10 cellular contexts compared by ENCODE assay signal in the genomic region with DNA sequence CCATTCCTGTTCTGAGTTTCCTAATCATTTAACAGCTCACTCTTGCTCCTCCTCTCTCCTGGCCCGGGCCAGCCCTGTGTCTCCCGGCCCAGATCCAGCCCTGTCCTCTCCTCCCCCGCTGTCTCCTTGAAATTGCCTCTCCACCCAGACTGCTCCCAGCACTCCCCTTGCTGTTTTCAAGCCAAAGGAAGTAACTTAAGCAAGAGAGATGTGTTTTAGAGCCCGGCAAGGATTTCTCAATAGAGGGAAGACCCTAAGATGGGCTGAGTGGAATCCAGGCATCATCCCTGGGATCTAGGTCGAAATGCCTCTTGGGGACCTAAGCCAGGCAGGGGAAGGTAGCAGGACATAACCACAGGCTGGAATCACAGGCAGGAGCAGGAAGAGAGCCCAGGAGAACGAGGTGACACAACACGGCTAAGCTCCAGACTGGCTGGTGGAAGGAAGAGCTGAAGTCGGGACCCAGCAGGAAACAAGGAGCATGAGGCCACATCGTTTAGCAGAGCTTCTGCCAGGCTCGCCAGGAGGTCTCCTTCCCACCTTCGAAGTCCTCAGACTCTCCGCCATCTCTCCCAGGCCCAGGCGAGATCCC. TPM values are rescaled to one million over a fixed set of nuclear protein-coding genes. Genes with fewer than 3 reads are reported as not detected.
DNase-seq lines count a peak whose midpoint lies in the region; ATAC-seq and TF ChIP-seq lines count a peak whose summit lies in the region.
"Had no signal": no experiment of that assay in that cellular context is flagged by ENCODE, and none has a peak within 500 bp of the region (broad histone marks: within the 10 kb centered on the region; RNA-seq: fewer than 3 reads in every experiment).

No MANE protein-coding gene starts in this region.

- POLR2A ChIA-PET in CD8-positive, alpha-beta memory T cell (lab: Charles Lee): no interaction called here

- no peaks in the 10 kb centered on the region for H3K9me3 Mint-ChIP-seq in CD8-positive, alpha-beta memory T cell
- H3K9me3 Mint-ChIP-seq: central memory CD8-positive, alpha-beta T cell had no signal

- DNase-seq in RWPE2 (ENCODE audit: low spot score): no peak
- DNase-seq in fibroblast of gingiva (ENCODE audit: low read depth): peak; percentile 93
- peak; percentile 69 to 77 for DNase-seq in tibial nerve (ENCODE audit: low spot score in 2 of 2)
- DNase-seq in germinal center (ENCODE audit: low spot score): no peak
- DNase-seq in AML-193 (lab: John Stamatoyannopoulos, UW): no peak
- no peak for DNase-seq in CD8-positive, alpha-beta memory T cell
- DNase-seq in HuH-7.5 (ENCODE audit: low spot score): no peak
- DNase-seq: activated CD4-positive, alpha-beta T cell treated with anti-CD3 and anti-CD28 coated beads for 36 hours had no signal

- H3K4me3 ChIP-seq in RWPE2 (ENCODE audit: severe bottlenecking): no peak overlapping the region
- H3K4me3 ChIP-seq in mucosa of rectum (ENCODE audit: low read length in 2 of 2): peak overlapping the region; percentile 6 to 26
- no peak overlapping the region for H3K4me3 ChIP-seq in tibial nerve
- no peak overlapping the region for H3K4me3 ChIP-seq in CD8-positive, alpha-beta memory T cell (ENCODE audit: low read length)

- H3K4me3 Mint-ChIP-seq in CD8-positive, alpha-beta memory T cell: no peak overlapping the region
- H3K4me3 Mint-ChIP-seq: activated CD4-positive, alpha-beta T cell treated with anti-CD3 and anti-CD28 coated beads for 36 hours; central memory CD8-positive, alpha-beta T cell had no signal

- no peak overlapping the region for H3K27ac Mint-ChIP-seq in CD8-positive, alpha-beta memory T cell
- H3K27ac Mint-ChIP-seq: activated CD4-positive, alpha-beta T cell treated with anti-CD3 and anti-CD28 coated beads for 36 hours had no signal

- WGBS in tibial nerve, 2 donors: 43 to 49% methylated on average over 12 to 13 of the region's 13 CpGs

- TF ChIP-seq CTCF in RWPE2 (IDR thresholded peaks at IDR 0.05; ENCODE audit: poor library complexity, severe bottlenecking) (no peak), tibial nerve (IDR thresholded peaks at IDR 0.05) (no peak)

- H3K36me3 ChIP-seq in RWPE2 (ENCODE audit: low read depth) (peaks cover 10% of the 10 kb centered on the region), mucosa of rectum (ENCODE audit: control insufficient read depth in 2 of 2, insufficient read depth in 2 of 2, low read length in 2 of 2) (peaks cover 25 to 35% of the 10 kb centered on the region in 2 donors), tibial nerve (peaks cover 0 to 54% (median 5%) of the 10 kb centered on the region in 3 donors)
- no peaks in the 10 kb centered on the region for H3K36me3 ChIP-seq in CD8-positive, alpha-beta memory T cell (ENCODE audit: insufficient read depth, low read length)

- H3K9ac ChIP-seq in mucosa of rectum (ENCODE audit: low read depth in 1 of 2, low read length in 2 of 2): peak overlapping the region; percentile 57 to 68

- CTCF ChIA-PET in CD8-positive, alpha-beta memory T cell (lab: Charles Lee): no interaction called here

- H3K9me3 ChIP-seq in RWPE2 (ENCODE audit: severe bottlenecking): no peaks in the 10 kb centered on the region
- H3K9me3 ChIP-seq in mucosa of rectum (ENCODE audit: control insufficient read depth in 2 of 2, low read length in 2 of 2): no peaks in the 10 kb centered on the region
- H3K9me3 ChIP-seq in tibial nerve: no peaks in the 10 kb centered on the region
- no peaks in the 10 kb centered on the region for H3K9me3 ChIP-seq in CD8-positive, alpha-beta memory T cell (ENCODE audit: low read length)

- H3K27me3 Mint-ChIP-seq in CD8-positive, alpha-beta memory T cell: peaks cover 0 to 6% of the 10 kb centered on the region in 2 donors
- H3K27me3 Mint-ChIP-seq: activated CD4-positive, alpha-beta T cell treated with anti-CD3 and anti-CD28 coated beads for 36 hours; central memory CD8-positive, alpha-beta T cell had no signal

- ATAC-seq in RWPE2 (ENCODE audit: low read depth): no peak
- ATAC-seq: activated CD4-positive, alpha-beta T cell treated with anti-CD3 and anti-CD28 coated beads for 36 hours had no signal

- peak overlapping the region; percentile 7 for H3K27ac ChIP-seq in RWPE2 (ENCODE audit: poor library complexity, severe bottlenecking)
- peak overlapping the region; percentile 81 to 93 for H3K27ac ChIP-seq in mucosa of rectum (ENCODE audit: low read depth in 2 of 2, low read length in 2 of 2)
- H3K27ac ChIP-seq in tibial nerve: peak overlapping the region; percentile 69 to 87 (median 78)
- no peak overlapping the region for H3K27ac ChIP-seq in CD8-positive, alpha-beta memory T cell (ENCODE audit: low read depth, low read length)

- no peaks in the 10 kb centered on the region for H3K36me3 Mint-ChIP-seq in CD8-positive, alpha-beta memory T cell

- H3K4me1 Mint-ChIP-seq in CD8-positive, alpha-beta memory T cell: no peaks in the 10 kb centered on the region
- H3K4me1 Mint-ChIP-seq: activated CD4-positive, alpha-beta T cell treated with anti-CD3 and anti-CD28 coated beads for 36 hours had no signal

- H3K27me3 ChIP-seq in RWPE2 (ENCODE audit: insufficient read depth, poor library complexity, severe bottlenecking) (no peaks in the 10 kb centered on the region), mucosa of rectum (ENCODE audit: control insufficient read depth in 2 of 2, insufficient read depth in 2 of 2, low read length in 2 of 2) (no peaks in the 10 kb centered on the region), tibial nerve (no peaks in the 10 kb centered on the region)
- no peaks in the 10 kb centered on the region for H3K27me3 ChIP-seq in CD8-positive, alpha-beta memory T cell (ENCODE audit: insufficient read depth, low read length, poor library complexity, severe bottlenecking)

- peak in 1 of 2 donors; percentile 41 for TF ChIP-seq EP300 in tibial nerve (IDR thresholded peaks at IDR 0.05)

- TF ChIP-seq POLR2A in tibial nerve (IDR thresholded peaks at IDR 0.05): no peak

- H3K4me1 ChIP-seq in RWPE2 (ENCODE audit: insufficient read depth, poor library complexity, severe bottlenecking) (peaks cover 27% of the 10 kb centered on the region), mucosa of rectum (ENCODE audit: control insufficient read depth in 2 of 2, insufficient read depth in 2 of 2, low read length in 2 of 2) (peaks cover 63 to 73% of the 10 kb centered on the region in 2 donors), tibial nerve (peaks cover 0 to 100% (median 81%) of the 10 kb centered on the region in 4 donors)
- no peaks in the 10 kb centered on the region for H3K4me1 ChIP-seq in CD8-positive, alpha-beta memory T cell (ENCODE audit: insufficient read depth, low read length)

RNA-seq across cellular contexts. Expression of a gene that starts 2.0 kb away (rescaled TPM):
- not detected for total RNA-seq in tibial nerve
- not detected for total RNA-seq in CD8-positive, alpha-beta memory T cell
- polyA plus RNA-seq in CD8-positive, alpha-beta memory T cell: not detected
- total RNA-seq: activated CD4-positive, alpha-beta T cell treated with anti-CD3 and anti-CD28 coated beads for 36 hours had no signal

RNA-seq across cellular contexts. Expression of a gene that starts 21.1 kb away (rescaled TPM):
- total RNA-seq in tibial nerve: 100 to 1,000 TPM; 410 to 653 (median 527) TPM
- 1 to 10 TPM; 2.3 to 2.5 TPM for total RNA-seq in CD8-positive, alpha-beta memory T cell
- polyA plus RNA-seq in CD8-positive, alpha-beta memory T cell: 0.29 TPM

RNA-seq across cellular contexts. Expression of a gene that starts 38.2 kb away (rescaled TPM):
- total RNA-seq in tibial nerve: 100 to 1,000 TPM; 140 to 247 (median 183) TPM
- 100 to 1,000 TPM; 262 to 265 TPM for total RNA-seq in CD8-positive, alpha-beta memory T cell
- polyA plus RNA-seq in CD8-positive, alpha-beta memory T cell: 82.8 TPM

Comparison
In these comparisons a context has a peak if more than half of its experiments do, and no peak if none do; other contexts are left out.
1. DNase-seq: peak in fibroblast of gingiva (single experiment) and tibial nerve (2 of 2); none in RWPE2 (single experiment), germinal center (single experiment), AML-193 (0 of 2), CD8-positive, alpha-beta memory T cell (0 of 5) and HuH-7.5 (single experiment).
2. H3K4me3 ChIP-seq: peak in mucosa of rectum (2 of 2); none in RWPE2 (single experiment), tibial nerve (0 of 4) and CD8-positive, alpha-beta memory T cell (single experiment).
3. RNA of a gene that starts 21.1 kb away (total RNA-seq): 410 to 653 TPM in tibial nerve; 2.3 to 2.5 TPM in CD8-positive, alpha-beta memory T cell; every median in the first group is over 100 times any median in the second.